Comparison of ENCODE assay signal across 8 cellular contexts in genomic region chr9:113349044-113349433, GRCh38. TPM values are rescaled to one million over a fixed set of nuclear protein-coding genes. Genes with fewer than 3 reads are reported as not detected.
A peak's percentile ranks its signal among the peaks of the same experiment; 100 is the strongest.
DNase-seq lines count a peak whose midpoint lies in the region; ATAC-seq and TF ChIP-seq lines count a peak whose summit lies in the region.

No MANE protein-coding gene starts in this region.

- H3K23ac ChIP-seq in trophoblast cell (ENCODE audit: low read length) = peak overlapping the region; percentile 46

- H4K91ac ChIP-seq in trophoblast cell (ENCODE audit: low read depth, low read length) = no peak overlapping the region

- H2BK12ac ChIP-seq in trophoblast cell (ENCODE audit: low read length) = no peak overlapping the region

- H4K12ac ChIP-seq in trophoblast cell (ENCODE audit: low read depth, low read length) = no peak overlapping the region

- H3K79me2 ChIP-seq in trophoblast cell (ENCODE audit: control insufficient read depth, insufficient read depth, low read length, poor library complexity) = no peaks in the 10 kb centered on the region

- peak overlapping the region; percentile 53; the same call in 1 of the 2 replicates for H3K4me3 ChIP-seq in GM08714 (ENCODE audit: low read length)
- H3K4me3 ChIP-seq in NB4 (ENCODE audit: low read depth, low read length) = no peak overlapping the region
- peak overlapping the region; percentile 32 for H3K4me3 ChIP-seq in ectodermal cell (ENCODE audit: insufficient read depth, low read depth, low read length)
- no peak overlapping the region for H3K4me3 ChIP-seq in trophoblast cell (ENCODE audit: low read depth, low read length)

- no peaks in the 10 kb centered on the region for H3K36me3 ChIP-seq in ectodermal cell (ENCODE audit: control insufficient read depth, insufficient read depth, low read length)
- no peaks in the 10 kb centered on the region for H3K36me3 ChIP-seq in trophoblast cell (ENCODE audit: control insufficient read depth in 1 of 2, insufficient read depth in 2 of 2, low read length in 2 of 2)

- no peak overlapping the region for H2AK5ac ChIP-seq in trophoblast cell (ENCODE audit: low read length)

- peak overlapping the region; percentile 88 for H3K4me2 ChIP-seq in trophoblast cell (ENCODE audit: low read length)

- H3K79me1 ChIP-seq in trophoblast cell (ENCODE audit: low read length) = no peaks in the 10 kb centered on the region

- H3K4me1 ChIP-seq in ectodermal cell (ENCODE audit: control insufficient read depth, insufficient read depth, low read length) (no peaks in the 10 kb centered on the region), trophoblast cell (ENCODE audit: control insufficient read depth in 1 of 2, insufficient read depth in 2 of 2, low read length in 2 of 2) (peaks cover 4 to 5% of the 10 kb centered on the region in 2 experiments)

- no peak for TF ChIP-seq CTCF in NB4 (IDR thresholded peaks at IDR 0.05; ENCODE audit: low read depth, low read length)

- H3K14ac ChIP-seq in trophoblast cell (ENCODE audit: low read length) = no peak overlapping the region

- H2BK5ac ChIP-seq in trophoblast cell (ENCODE audit: low read depth, low read length, poor library complexity) = no peak overlapping the region

- no peak overlapping the region for H3K9ac ChIP-seq in trophoblast cell (ENCODE audit: low read length)

- no peak overlapping the region for H2AFZ ChIP-seq in trophoblast cell (ENCODE audit: insufficient read depth, low read length, poor library complexity)

- DNase-seq in NB4 (ENCODE audit: low read depth) (peak; percentile 17), trophoblast cell (no peak), KG1 (lab: John Stamatoyannopoulos, UW) (no peak), OCI-M1 (lab: John Stamatoyannopoulos, UW) (no peak), activated gamma-delta T cell treated with Interleukin-2 at 50 U/mL for 16 hours (no peak)

- WGBS in ectodermal cell, 2 experiments = 29 to 31% methylated on average over 12 of the region's 12 CpGs
- no CpG with 5 or more reads among the region's 12 CpGs for WGBS in trophoblast cell (ENCODE audit: extremely low coverage, insufficient coverage, insufficient read length)

- H3K27ac ChIP-seq in ectodermal cell (ENCODE audit: insufficient read depth, low read depth, low read length, poor library complexity, severe bottlenecking) = no peak overlapping the region
- no peak overlapping the region for H3K27ac ChIP-seq in trophoblast cell (ENCODE audit: low read depth, low read length)

- H2BK120ac ChIP-seq in trophoblast cell (ENCODE audit: insufficient read depth, low read length, poor library complexity) = no peak overlapping the region

- H3K27me3 ChIP-seq in ectodermal cell (ENCODE audit: control insufficient read depth, insufficient read depth, low read length, poor library complexity, severe bottlenecking) = peaks cover 65% of the 10 kb centered on the region
- H3K27me3 ChIP-seq in trophoblast cell (ENCODE audit: insufficient read depth, low read length) = peaks cover 13% of the 10 kb centered on the region

- no peak overlapping the region for H3K18ac ChIP-seq in trophoblast cell (ENCODE audit: low read length)

- no peak overlapping the region for H3K4ac ChIP-seq in trophoblast cell (ENCODE audit: low read depth, low read length)

- H3K9me3 ChIP-seq in ectodermal cell (ENCODE audit: control insufficient read depth, low read length) (no peaks in the 10 kb centered on the region), trophoblast cell (ENCODE audit: insufficient read depth, low read depth, low read length) (no peaks in the 10 kb centered on the region)

- no peak overlapping the region for H4K8ac ChIP-seq in trophoblast cell (ENCODE audit: low read depth, low read length)

- no peak for ATAC-seq in GM18511 (IDR thresholded peaks at IDR 0.05; ENCODE audit: unreplicated experiment)

- TF ChIP-seq POLR2A in NB4 (IDR thresholded peaks at IDR 0.05; ENCODE audit: extremely low read depth, insufficient read length) = no peak

RNA-seq across cellular contexts. Expression of gene BSPRY, which starts 0.3 kb away (rescaled TPM):
- not detected for polyA plus RNA-seq in ectodermal cell (2013, experiment 1 of 4)
- polyA plus RNA-seq in ectodermal cell (2013, experiment 2 of 4) = 0.16 TPM
- not detected for polyA plus RNA-seq in ectodermal cell (2013, experiment 3 of 4)
- not detected for polyA plus RNA-seq in ectodermal cell (2013, experiment 4 of 4)
- 1.9 and 2.1 TPM in 2 replicates for polyA plus RNA-seq in trophoblast cell (2013)

RNA-seq across cellular contexts. Expression of gene WDR31, which starts 9.0 kb away (rescaled TPM):
- 3.3 TPM for polyA plus RNA-seq in ectodermal cell (2013, experiment 1 of 4)
- 4.0 TPM for polyA plus RNA-seq in ectodermal cell (2013, experiment 2 of 4)
- polyA plus RNA-seq in ectodermal cell (2013, experiment 3 of 4) = 2.2 TPM
- polyA plus RNA-seq in ectodermal cell (2013, experiment 4 of 4) = 3.3 TPM
- polyA plus RNA-seq in trophoblast cell (2013) = 0.56 and 0.68 TPM in 2 replicates

RNA-seq across cellular contexts. Expression of gene HDHD3, which starts 27.7 kb away (rescaled TPM):
- polyA plus RNA-seq in ectodermal cell (2013, experiment 1 of 4) = 16.9 TPM
- 17.0 TPM for polyA plus RNA-seq in ectodermal cell (2013, experiment 2 of 4)
- 16.1 TPM for polyA plus RNA-seq in ectodermal cell (2013, experiment 3 of 4)
- polyA plus RNA-seq in ectodermal cell (2013, experiment 4 of 4) = 14.2 TPM
- polyA plus RNA-seq in trophoblast cell (2013) = 31.3 and 34.8 TPM in 2 replicates

RNA-seq across cellular contexts. Expression of gene RNF183, which starts 45.9 kb away (rescaled TPM):
- not detected for polyA plus RNA-seq in ectodermal cell (2013, experiment 1 of 4)
- 0.14 TPM for polyA plus RNA-seq in ectodermal cell (2013, experiment 2 of 4)
- polyA plus RNA-seq in ectodermal cell (2013, experiment 3 of 4) = not detected
- 0.16 TPM for polyA plus RNA-seq in ectodermal cell (2013, experiment 4 of 4)
- polyA plus RNA-seq in trophoblast cell (2013) = 0.03 and 0.04 TPM in 2 replicates

RNA-seq across cellular contexts. Expression of gene ALAD, which starts 52.0 kb away (rescaled TPM):
- polyA plus RNA-seq in ectodermal cell (2013, experiment 1 of 4) = 31.7 TPM
- polyA plus RNA-seq in ectodermal cell (2013, experiment 2 of 4) = 29.2 TPM
- polyA plus RNA-seq in ectodermal cell (2013, experiment 3 of 4) = 24.7 TPM
- polyA plus RNA-seq in ectodermal cell (2013, experiment 4 of 4) = 30.2 TPM
- 34.6 and 36.2 TPM in 2 replicates for polyA plus RNA-seq in trophoblast cell (2013)

Comparison
In these comparisons a context has a peak if more than half of its experiments do, and no peak if none do; other contexts are left out.
1. H3K4me3 ChIP-seq: peak in GM08714 (single experiment) and ectodermal cell (single experiment); none in NB4 (single experiment) and trophoblast cell (single experiment).